17 cellular contexts compared by ENCODE assay signal in the genomic region with DNA sequence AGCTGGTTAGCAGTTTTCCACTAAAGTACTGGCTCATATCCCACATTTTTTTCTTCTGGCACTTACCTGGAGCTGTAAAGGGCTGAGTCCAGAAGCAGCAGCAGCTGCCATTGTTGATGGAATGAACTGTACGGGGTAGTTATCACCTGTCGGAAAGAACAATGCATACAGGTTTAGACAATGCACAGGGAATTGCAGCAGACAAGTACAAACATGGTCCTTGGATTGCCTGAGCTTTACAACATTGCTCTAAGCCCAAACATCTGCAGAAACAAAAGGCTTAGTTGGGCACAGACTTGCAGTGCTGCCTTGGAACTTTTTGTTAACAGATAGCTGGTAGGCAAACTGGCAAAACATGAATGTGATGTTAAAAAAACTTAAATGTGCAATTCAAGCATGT.
DNase-seq lines count a peak whose midpoint lies in the region; ATAC-seq and TF ChIP-seq lines count a peak whose summit lies in the region.
"Had no signal": no experiment of that assay in that cellular context is flagged by ENCODE, and none has a peak within 500 bp of the region (broad histone marks: within the 10 kb centered on the region; RNA-seq: fewer than 3 reads in every experiment).

No MANE protein-coding gene starts in this region.

- in situ Hi-C loops in mammary epithelial cell (cut with MboI; ENCODE audit: low sequenced_read_pairs in 2 of 2) (no loop called here), transverse colon (cut with MboI; ENCODE audit: low pct_ligation_motif_present in 1 of 4, low pct_unique_long_range_greater_than_20kb in 1 of 4, low sequenced_read_pairs in 3 of 4) (no loop called here)

- ATAC-seq in HG02938 (IDR thresholded peaks at IDR 0.05; ENCODE audit: unreplicated experiment) (no peak), HG02884 (IDR thresholded peaks at IDR 0.05; ENCODE audit: unreplicated experiment) (no peak)
- ATAC-seq: stimulated activated memory B cell treated with anti-CD40 and anti-IgM and Interleukin-4, amounts not matched to agents 10 μg/mL and 1 μg/mL and 100 μg/mL, for 72 hours had no signal

- TF ChIP-seq CTCF in MCF 10A (IDR thresholded peaks at IDR 0.05; ENCODE audit: unreplicated experiment) (no peak), breast epithelium (IDR thresholded peaks at IDR 0.05) (no peak), mammary epithelial cell (conservative IDR thresholded peaks at IDR 0.05 in 1 of 2, IDR thresholded peaks at IDR 0.05 in 1 of 2; ENCODE audit: extremely low read depth in 1 of 2, insufficient read depth in 1 of 2, low read depth in 1 of 2, low read length in 2 of 2) (no peak), transverse colon (IDR thresholded peaks at IDR 0.05) (no peak)

- H2AFZ ChIP-seq in mammary epithelial cell (ENCODE audit: low read depth, low read length) = peak overlapping the region; percentile 18

- TF ChIP-seq POLR2A in breast epithelium (IDR thresholded peaks at IDR 0.05) (no peak), transverse colon (IDR thresholded peaks at IDR 0.05) (no peak)

- H3K36me3 ChIP-seq in breast epithelium = no peaks in the 10 kb centered on the region
- no peaks in the 10 kb centered on the region for H3K36me3 ChIP-seq in mammary epithelial cell (ENCODE audit: insufficient read depth, low read length)
- no peaks in the 10 kb centered on the region for H3K36me3 ChIP-seq in transverse colon
- H3K36me3 ChIP-seq: sigmoid colon, vagina had no signal

- BruUV-seq in MCF 10A (replicated peaks; lab: Mats Ljungman, UMichigan) (no TSS peak), mammary epithelial cell (replicated peaks; lab: Mats Ljungman, UMichigan) (TSS peak; percentile 98)

- POLR2A ChIA-PET in MCF 10A (lab: Yijun Ruan, JAX) = interaction anchor here (0.7 to 6.7 kb wide), 19 partner anchors 9 to 641 kb away, joined by 3 to 88 read pairs (median 3); a partner anchor contains a TSS

- H3K27me3 ChIP-seq in breast epithelium = no peaks in the 10 kb centered on the region
- no peaks in the 10 kb centered on the region for H3K27me3 ChIP-seq in mammary epithelial cell (ENCODE audit: insufficient read depth, low read length)
- H3K27me3 ChIP-seq in transverse colon = no peaks in the 10 kb centered on the region
- H3K27me3 ChIP-seq: sigmoid colon, vagina had no signal

- H3K9me3 ChIP-seq in breast epithelium (no peaks in the 10 kb centered on the region), mammary epithelial cell (replicated peaks; ENCODE audit: insufficient read depth, low read length) (no peaks in the 10 kb centered on the region), transverse colon (no peaks in the 10 kb centered on the region)
- H3K9me3 ChIP-seq: sigmoid colon, vagina had no signal

- H3K9me3 Mint-ChIP-seq in MCF 10A (ENCODE audit: unreplicated experiment) = no peaks in the 10 kb centered on the region

- WGBS in mammary epithelial cell (ENCODE audit: low coverage, missing lambda C conversion rate) = 0% methylated on average over 2 of the region's 2 CpGs
- WGBS in transverse colon (ENCODE audit: low coverage in 1 of 2), 2 donors = 33 to 62% methylated on average over 2 of the region's 2 CpGs

- H3K4me1 Mint-ChIP-seq in MCF 10A (ENCODE audit: insufficient read depth, unreplicated experiment) = peaks cover 31% of the 10 kb centered on the region
- H3K4me1 Mint-ChIP-seq: stimulated activated memory B cell treated with anti-CD40 and anti-IgM and Interleukin-4, amounts not matched to agents 10 μg/mL and 1 μg/mL and 100 μg/mL, for 72 hours had no signal

- no peaks in the 10 kb centered on the region for H3K4me1 ChIP-seq in breast epithelium
- peaks cover 35% of the 10 kb centered on the region for H3K4me1 ChIP-seq in mammary epithelial cell (ENCODE audit: insufficient read depth, low read length)
- H3K4me1 ChIP-seq in transverse colon = peaks cover 0 to 18% (median 14%) of the 10 kb centered on the region in 4 donors

- intact Hi-C loops in MCF 10A (cut with micrococcal nuclease) = no loop called here
- intact Hi-C loops in breast epithelium (cut with DNase I; ENCODE audit: low total_unique reads) = no loop called here
- intact Hi-C loops in mammary epithelial cell (cut with micrococcal nuclease) = loop anchor here (1.0 to 5.0 kb wide), 3 partner anchors 55 to 509 kb away; no protein-coding TSS in a partner anchor
- intact Hi-C loops in transverse colon (cut with DNase I; ENCODE audit: low total_unique reads) = no loop called here

- H3K79me2 ChIP-seq in mammary epithelial cell (ENCODE audit: insufficient read depth, low read length) = no peaks in the 10 kb centered on the region

- H3K4me3 ChIP-seq in breast epithelium = no peak overlapping the region
- H3K4me3 ChIP-seq in mammary epithelial cell (replicated peaks in 1 of 3; ENCODE audit: insufficient read depth in 1 of 3, low read depth in 2 of 3, low read length in 3 of 3) = peak overlapping the region in 1 of 3 experiments; percentile 16
- H3K4me3 ChIP-seq in transverse colon = no peak overlapping the region
- H3K4me3 ChIP-seq: lung, sigmoid colon, vagina had no signal

- no peak for TF ChIP-seq EP300 in transverse colon (IDR thresholded peaks at IDR 0.05; ENCODE audit: low read depth)

- H3K27ac ChIP-seq in breast epithelium = no peak overlapping the region
- H3K27ac ChIP-seq in mammary epithelial cell (ENCODE audit: insufficient read depth, low read depth, low read length) = peak overlapping the region; percentile 51
- H3K27ac ChIP-seq in transverse colon = peak overlapping the region in 2 of 4 donors; percentile 20 to 48
- H3K27ac ChIP-seq: sigmoid colon, vagina had no signal

- H3K4me2 ChIP-seq in mammary epithelial cell (ENCODE audit: insufficient read depth, low read depth, low read length) = peak overlapping the region; percentile 57

- no peak overlapping the region for H3K27ac Mint-ChIP-seq in MCF 10A (ENCODE audit: low read depth, unreplicated experiment)
- H3K27ac Mint-ChIP-seq: CD4-positive, alpha-beta T cell; nephron progenitor cell; stimulated activated memory B cell treated with anti-CD40 and anti-IgM and Interleukin-4, amounts not matched to agents 10 μg/mL and 1 μg/mL and 100 μg/mL, for 72 hours had no signal

- H3K36me3 Mint-ChIP-seq in MCF 10A (ENCODE audit: insufficient read depth, unreplicated experiment) = no peaks in the 10 kb centered on the region
- H3K36me3 Mint-ChIP-seq: stimulated activated memory B cell treated with anti-CD40 and anti-IgM and Interleukin-4, amounts not matched to agents 10 μg/mL and 1 μg/mL and 100 μg/mL, for 72 hours had no signal

- no peak overlapping the region for H3K9ac ChIP-seq in mammary epithelial cell (ENCODE audit: insufficient read depth, low read length)

- no peaks in the 10 kb centered on the region for H4K20me1 ChIP-seq in mammary epithelial cell (ENCODE audit: insufficient read depth, low read length)

- dilution Hi-C loops in mammary epithelial cell (cut with HindIII; ENCODE audit: low sequenced_read_pairs) = no loop called here

- CTCF ChIA-PET in MCF 10A (lab: Yijun Ruan, JAX) (interaction anchor here (0.6 to 1.8 kb wide), 11 partner anchors 16 to 515 kb away, joined by 3 to 6 read pairs (median 4); no protein-coding TSS in a partner anchor), mammary epithelial cell (lab: Charles Lee; ENCODE audit: low non-redundant PET) (no interaction called here)

- H3K4me3 Mint-ChIP-seq in MCF 10A (ENCODE audit: unreplicated experiment) = no peak overlapping the region
- H3K4me3 Mint-ChIP-seq: CD4-positive, alpha-beta T cell; nephron progenitor cell; stimulated activated memory B cell treated with anti-CD40 and anti-IgM and Interleukin-4, amounts not matched to agents 10 μg/mL and 1 μg/mL and 100 μg/mL, for 72 hours had no signal

- DNase-seq in MCF 10A (ENCODE audit: unreplicated experiment) (peak; percentile 80), breast epithelium (ENCODE audit: low spot score in 2 of 2) (no peak), NCI-H345 (lab: John Stamatoyannopoulos, UW) (peak; percentile 97), mammary epithelial cell (peak; percentile 90), transverse colon (peak; percentile 10), mucosa of gallbladder (ENCODE audit: low spot score) (no peak)
- DNase-seq: activated gamma-delta T cell treated with Interleukin-2 at 50 U/mL for 16 hours; CD4-positive, alpha-beta T cell; effector CD4-positive, alpha-beta T cell; MM.1S; nephron progenitor cell; sigmoid colon had no signal

- no peaks in the 10 kb centered on the region for H3K27me3 Mint-ChIP-seq in MCF 10A (ENCODE audit: insufficient read depth, unreplicated experiment)
- H3K27me3 Mint-ChIP-seq: CD4-positive, alpha-beta T cell; stimulated activated memory B cell treated with anti-CD40 and anti-IgM and Interleukin-4, amounts not matched to agents 10 μg/mL and 1 μg/mL and 100 μg/mL, for 72 hours had no signal

Comparison
In these comparisons a context has a peak if more than half of its experiments do, and no peak if none do; other contexts are left out.
1. DNase-seq: peak in MCF 10A (single experiment), NCI-H345 (single experiment), mammary epithelial cell (single experiment) and transverse colon (single experiment); none in breast epithelium (0 of 2) and mucosa of gallbladder (single experiment).